In the genomic region with DNA sequence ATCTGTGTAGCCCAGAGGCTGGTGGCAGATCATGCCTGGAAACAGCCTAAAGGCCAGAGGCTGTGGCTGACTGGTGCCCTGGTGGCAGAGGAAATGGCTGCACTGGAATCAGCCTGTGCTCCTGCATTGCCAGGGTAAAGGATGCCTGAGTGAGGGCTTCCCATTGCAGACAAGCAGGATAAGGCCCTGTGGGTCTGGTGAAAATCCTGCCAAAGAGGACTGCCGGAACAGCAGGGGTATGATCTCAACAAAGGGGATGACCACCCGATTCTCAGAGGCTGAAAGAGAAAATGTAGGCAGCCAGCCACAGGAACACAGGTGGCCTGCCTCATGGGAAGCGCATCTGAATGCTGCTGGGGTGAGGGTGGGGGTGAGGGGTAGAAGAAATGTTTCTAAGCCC, we compare ENCODE assay signal across 18 cellular contexts. TPM values are rescaled to one million over a fixed set of nuclear protein-coding genes. Genes with fewer than 3 reads are reported as not detected.
DNase-seq lines count a peak whose midpoint lies in the region; ATAC-seq and TF ChIP-seq lines count a peak whose summit lies in the region.
"Had no signal": no experiment of that assay in that cellular context is flagged by ENCODE, and none has a peak within 500 bp of the region (broad histone marks: within the 10 kb centered on the region; RNA-seq: fewer than 3 reads in every experiment).

No MANE protein-coding gene starts in this region.

- peak; percentile 54 for ATAC-seq in GM19023 (IDR thresholded peaks at IDR 0.05; ENCODE audit: unreplicated experiment)
- ATAC-seq in activated T-cell treated with anti-CD3 and anti-CD28 coated beads, Interleukin-2, amount 50 U/mL, for 72 hours (replicated peaks in 1 of 2) = no peak

- TF ChIP-seq EP300 in esophagus muscularis mucosa (IDR thresholded peaks at IDR 0.05) = no peak

- TF ChIP-seq POLR2A in esophagus muscularis mucosa (IDR thresholded peaks at IDR 0.05; ENCODE audit: low read depth) = no peak

- H3K36me3 ChIP-seq in KMS-11 (ENCODE audit: insufficient read depth) = no peaks in the 10 kb centered on the region
- no peaks in the 10 kb centered on the region for H3K36me3 ChIP-seq in esophagus muscularis mucosa
- H3K36me3 ChIP-seq in subcutaneous abdominal adipose tissue (ENCODE audit: control insufficient read depth in 5 of 5, insufficient read depth in 5 of 5, low read length in 5 of 5) = no peaks in the 10 kb centered on the region
- H3K36me3 ChIP-seq: neutrophil, stomach had no signal

- H3K4me1 ChIP-seq in KMS-11 (ENCODE audit: low read depth, poor library complexity, severe bottlenecking) = peaks cover 77% of the 10 kb centered on the region
- no peaks in the 10 kb centered on the region for H3K4me1 ChIP-seq in esophagus muscularis mucosa
- peaks cover 2 to 41% (median 38%) of the 10 kb centered on the region in 5 donors for H3K4me1 ChIP-seq in subcutaneous abdominal adipose tissue (ENCODE audit: control insufficient read depth in 5 of 5, insufficient read depth in 5 of 5, low read length in 5 of 5)
- H3K4me1 ChIP-seq: stomach had no signal

- H3K27ac ChIP-seq in KMS-11 (peak overlapping the region; percentile 26; the same call in 1 of the 2 replicates), esophagus muscularis mucosa (replicated peaks in 1 of 4) (no peak overlapping the region), subcutaneous abdominal adipose tissue (ENCODE audit: low read depth, low read length) (peak overlapping the region; percentile 53)
- H3K27ac ChIP-seq: hepatocyte, SK-N-MC, stomach, VCaP had no signal

- peaks cover 12% of the 10 kb centered on the region for H3K27me3 Mint-ChIP-seq in activated T-cell treated with anti-CD3 and anti-CD28 coated beads, Interleukin-2, amount 50 U/mL, for 72 hours (ENCODE audit: low read depth)

- DNase-seq in esophagus muscularis mucosa (ENCODE audit: extremely low spot score) (peak; percentile 66), NCI-H2171 treated with DMSO at 0.1 percent for 48 hours (lab: John Stamatoyannopoulos, UW) (no peak), HK-2 (ENCODE audit: unreplicated experiment) (no peak)
- DNase-seq in activated T-cell treated with anti-CD3 and anti-CD28 coated beads, Interleukin-2, amount 50 U/mL, for 72 hours = no peak
- DNase-seq: activated naive CD8-positive, alpha-beta T cell treated with anti-CD3 and anti-CD28 coated beads for 36 hours; cerebellar nuclear complex; erythroblast; GOT3; stomach had no signal

- no peaks in the 10 kb centered on the region for H3K79me2 ChIP-seq in KMS-11 (ENCODE audit: insufficient read depth, low read depth)
- H3K79me2 ChIP-seq: hepatocyte had no signal

- H3K9me3 ChIP-seq in esophagus muscularis mucosa (no peaks in the 10 kb centered on the region), subcutaneous abdominal adipose tissue (ENCODE audit: control insufficient read depth in 5 of 5, low read length in 5 of 5) (no peaks in the 10 kb centered on the region)
- H3K9me3 ChIP-seq: neutrophil, stomach had no signal

- no peaks in the 10 kb centered on the region for H4K20me1 ChIP-seq in KMS-11 (ENCODE audit: insufficient read depth)

- no peaks in the 10 kb centered on the region for H3K9me3 Mint-ChIP-seq in activated T-cell treated with anti-CD3 and anti-CD28 coated beads, Interleukin-2, amount 50 U/mL, for 72 hours

- no peak overlapping the region for H3K4me3 ChIP-seq in KMS-11 (IDR thresholded peaks at IDR 0.05; ENCODE audit: insufficient read depth, low read depth, low read length)
- H3K4me3 ChIP-seq in esophagus muscularis mucosa = no peak overlapping the region
- no peak overlapping the region for H3K4me3 ChIP-seq in subcutaneous abdominal adipose tissue (ENCODE audit: low read depth in 1 of 5, low read length in 5 of 5)
- H3K4me3 ChIP-seq: hepatocyte, lung, SK-N-MC, stomach had no signal

- peaks cover 0 to 5% of the 10 kb centered on the region in 2 donors for H3K36me3 Mint-ChIP-seq in activated T-cell treated with anti-CD3 and anti-CD28 coated beads, Interleukin-2, amount 50 U/mL, for 72 hours (ENCODE audit: insufficient read depth in 2 of 2)
- H3K36me3 Mint-ChIP-seq: activated naive CD8-positive, alpha-beta T cell treated with anti-CD3 and anti-CD28 coated beads for 36 hours had no signal

- no peak overlapping the region for H3K4me3 Mint-ChIP-seq in activated T-cell treated with anti-CD3 and anti-CD28 coated beads, Interleukin-2, amount 50 U/mL, for 72 hours
- H3K4me3 Mint-ChIP-seq: activated naive CD8-positive, alpha-beta T cell treated with anti-CD3 and anti-CD28 coated beads for 36 hours had no signal

- H3K27ac Mint-ChIP-seq in activated T-cell treated with anti-CD3 and anti-CD28 coated beads, Interleukin-2, amount 50 U/mL, for 72 hours = no peak overlapping the region
- H3K27ac Mint-ChIP-seq: activated naive CD8-positive, alpha-beta T cell treated with anti-CD3 and anti-CD28 coated beads for 36 hours had no signal

- TF ChIP-seq CTCF in KMS-11 (conservative IDR thresholded peaks at IDR 0.05; ENCODE audit: low read depth, low read length) = no peak
- no peak for TF ChIP-seq CTCF in esophagus muscularis mucosa (IDR thresholded peaks at IDR 0.05)

- 75% methylated on average over 3 of the region's 3 CpGs for WGBS in esophagus muscularis mucosa

- H3K4me1 Mint-ChIP-seq in activated T-cell treated with anti-CD3 and anti-CD28 coated beads, Interleukin-2, amount 50 U/mL, for 72 hours (ENCODE audit: low read depth) = peaks cover 22% of the 10 kb centered on the region

- H3K4me2 ChIP-seq in KMS-11 = peak overlapping the region; percentile 43
- H3K4me2 ChIP-seq: hepatocyte had no signal

- intact Hi-C loops in esophagus muscularis mucosa (cut with DNase I) = no loop called here

- H3K9ac ChIP-seq in KMS-11 (peak overlapping the region; percentile 4; the same call in 1 of the 2 replicates), subcutaneous abdominal adipose tissue (ENCODE audit: low read length in 5 of 5) (no peak overlapping the region)

- H3K27me3 ChIP-seq in KMS-11 (ENCODE audit: insufficient read depth, low read depth) (no peaks in the 10 kb centered on the region), esophagus muscularis mucosa (peaks cover 0 to 4% (median 0%) of the 10 kb centered on the region in 4 donors), subcutaneous abdominal adipose tissue (ENCODE audit: control insufficient read depth in 5 of 5, insufficient read depth in 4 of 5, low read length in 5 of 5) (no peaks in the 10 kb centered on the region)
- H3K27me3 ChIP-seq: neutrophil, stomach had no signal

- peak overlapping the region; percentile 59 for H2AFZ ChIP-seq in KMS-11 (ENCODE audit: low read depth)
- H2AFZ ChIP-seq: hepatocyte had no signal

RNA-seq across cellular contexts. Expression of a gene that starts 48.2 kb away (rescaled TPM):
- under 1 TPM; 0.33 to 0.83 (median 0.59) TPM for total RNA-seq in esophagus muscularis mucosa
- total RNA-seq in activated T-cell treated with anti-CD3 and anti-CD28 coated beads, Interleukin-2, amount 50 U/mL, for 72 hours = 1 to 10 TPM; 3.2 to 3.7 TPM

RNA-seq across cellular contexts. Expression of a gene that starts 48.5 kb away (rescaled TPM):
- total RNA-seq in esophagus muscularis mucosa = 10 to 100 TPM in 3 of 4 donors, 1 to 10 TPM in 1; 7.6 to 12.1 (median 10.9) TPM
- total RNA-seq in activated T-cell treated with anti-CD3 and anti-CD28 coated beads, Interleukin-2, amount 50 U/mL, for 72 hours = 1 to 10 TPM; 5.5 to 5.7 TPM
- total RNA-seq: HT-29 had no signal

RNA-seq across cellular contexts. Expression of a gene that starts 53.8 kb away (rescaled TPM):
- total RNA-seq in esophagus muscularis mucosa = 10 to 100 TPM in 1 of 4 donors, 1 to 10 TPM in 3; 3.1 to 23.4 (median 6.0) TPM
- 1 to 10 TPM; 2.4 to 5.6 TPM for total RNA-seq in activated T-cell treated with anti-CD3 and anti-CD28 coated beads, Interleukin-2, amount 50 U/mL, for 72 hours
- total RNA-seq: HT-29 had no signal

Comparison
In these comparisons a context has a peak if more than half of its experiments do, and no peak if none do; other contexts are left out.
1. H3K27ac ChIP-seq: peak in KMS-11 (single experiment) and subcutaneous abdominal adipose tissue (single experiment); none in esophagus muscularis mucosa (0 of 4).